28 cellular contexts compared by ENCODE assay signal in the genomic region with DNA sequence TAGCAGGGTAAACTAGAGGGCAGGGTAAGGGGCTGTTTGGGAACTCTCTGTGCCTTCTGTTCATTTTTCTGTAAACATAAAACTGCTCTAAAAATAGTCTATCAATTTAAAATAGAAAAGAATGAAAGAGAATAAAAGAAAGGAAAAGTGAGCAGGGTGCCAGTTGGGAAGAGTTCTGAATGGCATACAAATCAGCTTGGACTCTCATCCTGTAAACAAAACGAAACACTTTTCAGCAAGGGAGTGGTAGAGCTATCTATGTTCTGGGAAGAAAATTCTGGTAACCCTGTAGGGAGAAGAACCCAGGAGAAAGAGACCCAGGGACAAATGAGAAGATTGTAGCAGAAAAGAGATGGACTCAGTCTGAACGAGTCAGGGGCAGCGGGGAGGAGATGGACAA. TPM values are rescaled to one million over a fixed set of nuclear protein-coding genes. Genes with fewer than 3 reads are reported as not detected.
DNase-seq lines count a peak whose midpoint lies in the region; TF ChIP-seq lines count a peak whose summit lies in the region.
"Had no signal": no experiment of that assay in that cellular context is flagged by ENCODE, and none has a peak within 500 bp of the region (broad histone marks: within the 10 kb centered on the region; RNA-seq: fewer than 3 reads in every experiment).

No MANE protein-coding gene starts in this region.

- TF ChIP-seq EP300 in esophagus muscularis mucosa (IDR thresholded peaks at IDR 0.05): no peak

- H3K27ac ChIP-seq in layer of hippocampus (ENCODE audit: low read depth, low read length) (peak overlapping the region; percentile 44), esophagus muscularis mucosa (replicated peaks in 1 of 4) (peak overlapping the region in 2 of 4 donors; percentile 5 to 50)
- H3K27ac ChIP-seq: C4-2B, PC-9, SJCRH30 had no signal

- DNase-seq in cerebellar cortex (ENCODE audit: low spot score) (peak; percentile 34), pons (ENCODE audit: low spot score) (peak; percentile 75), esophagus muscularis mucosa (ENCODE audit: extremely low spot score) (no peak), kidney tubule cell (ENCODE audit: low spot score) (no peak)
- no peak for DNase-seq in stimulated activated CD4-positive, alpha-beta T cell treated with anti-CD3 and anti-CD28 coated beads, Interleukin-4, amount 100 ng/mL, for 24 hours
- no peak for DNase-seq in activated naive CD8-positive, alpha-beta T cell treated with anti-CD3 and anti-CD28 coated beads for 36 hours
- DNase-seq: CD8-positive, alpha-beta memory T cell; DMS 273 treated with DMSO at 0.1 percent for 48 hours; DMS79; EL; GDM1; H9; HFFc6; KG1; NCI-H1048; NCI-H1417; NCI-H1694; NCI-H2029 treated with DMSO at 0.1 percent for 48 hours; NCI-H446 treated with DMSO at 0.1 percent for 48 hours; NCI-H526; NCI-H82; NK-92 treated with Interleukin-12 subunit alpha and Interleukin-12 subunit beta, amount 100 ng/mL, for 24 hours; PC-9; SJCRH30 had no signal

- 64% methylated on average over 3 of the region's 3 CpGs for WGBS in esophagus muscularis mucosa

- no peak overlapping the region for H3K27ac Mint-ChIP-seq in activated naive CD8-positive, alpha-beta T cell treated with anti-CD3 and anti-CD28 coated beads for 36 hours
- H3K27ac Mint-ChIP-seq: B cell; CD8-positive, alpha-beta memory T cell; GM23338; HFFc6 had no signal

- H3K4me1 ChIP-seq in esophagus muscularis mucosa: peaks cover 0 to 35% (median 31%) of the 10 kb centered on the region in 4 donors
- H3K4me1 ChIP-seq: SJCRH30 had no signal

- intact Hi-C loops in esophagus muscularis mucosa (cut with DNase I): no loop called here

- no peak overlapping the region for H3K4me3 Mint-ChIP-seq in activated naive CD8-positive, alpha-beta T cell treated with anti-CD3 and anti-CD28 coated beads for 36 hours
- H3K4me3 Mint-ChIP-seq: B cell; CD8-positive, alpha-beta memory T cell; GM23338; H9; HFFc6 had no signal

- no peaks in the 10 kb centered on the region for H3K27me3 ChIP-seq in layer of hippocampus (ENCODE audit: control insufficient read depth, insufficient read depth, low read length)
- H3K27me3 ChIP-seq in esophagus muscularis mucosa: no peaks in the 10 kb centered on the region
- H3K27me3 ChIP-seq: SJCRH30 had no signal

- no peak for TF ChIP-seq CTCF in esophagus muscularis mucosa (IDR thresholded peaks at IDR 0.05)

- H3K9me3 ChIP-seq in esophagus muscularis mucosa: no peaks in the 10 kb centered on the region
- H3K9me3 ChIP-seq: SJCRH30 had no signal

- peaks cover 9% of the 10 kb centered on the region for H3K4me1 Mint-ChIP-seq in activated naive CD8-positive, alpha-beta T cell treated with anti-CD3 and anti-CD28 coated beads for 36 hours

- H3K9me3 Mint-ChIP-seq in activated naive CD8-positive, alpha-beta T cell treated with anti-CD3 and anti-CD28 coated beads for 36 hours: no peaks in the 10 kb centered on the region
- H3K9me3 Mint-ChIP-seq: CD8-positive, alpha-beta memory T cell; HFFc6 had no signal

- peaks cover 2% of the 10 kb centered on the region for H3K36me3 Mint-ChIP-seq in activated naive CD8-positive, alpha-beta T cell treated with anti-CD3 and anti-CD28 coated beads for 36 hours
- H3K36me3 Mint-ChIP-seq: CD8-positive, alpha-beta memory T cell had no signal

- H3K4me3 ChIP-seq in esophagus muscularis mucosa: no peak overlapping the region
- H3K4me3 ChIP-seq: GM23338, PC-9, SJCRH30 had no signal

- peaks cover 0 to 7% (median 0%) of the 10 kb centered on the region in 4 donors for H3K36me3 ChIP-seq in esophagus muscularis mucosa

- TF ChIP-seq POLR2A in esophagus muscularis mucosa (IDR thresholded peaks at IDR 0.05; ENCODE audit: low read depth): no peak

- H3K27me3 Mint-ChIP-seq in activated naive CD8-positive, alpha-beta T cell treated with anti-CD3 and anti-CD28 coated beads for 36 hours: no peaks in the 10 kb centered on the region
- H3K27me3 Mint-ChIP-seq: B cell had no signal

RNA-seq across cellular contexts. Expression of gene SCRN1, which starts 24.6 kb away (rescaled TPM):
- 100 to 1,000 TPM in 1 of 4 donors, 10 to 100 TPM in 3; 63.6 to 105 (median 83.8) TPM for total RNA-seq in esophagus muscularis mucosa
- 1 to 10 TPM; 8.2 to 9.2 TPM for total RNA-seq in activated naive CD8-positive, alpha-beta T cell treated with anti-CD3 and anti-CD28 coated beads for 36 hours

Comparison
In these comparisons a context has a peak if more than half of its experiments do, and no peak if none do; other contexts are left out.
1. DNase-seq: peak in cerebellar cortex (single experiment) and pons (single experiment); none in esophagus muscularis mucosa (single experiment), stimulated activated CD4-positive, alpha-beta T cell treated with anti-CD3 and anti-CD28 coated beads, Interleukin-4, amount 100 ng/mL, for 24 hours (single experiment), activated naive CD8-positive, alpha-beta T cell treated with anti-CD3 and anti-CD28 coated beads for 36 hours (single experiment) and kidney tubule cell (single experiment).
2. RNA of gene SCRN1, which starts 24.6 kb away (total RNA-seq): 63.6 to 105 TPM in esophagus muscularis mucosa; 8.2 to 9.2 TPM in activated naive CD8-positive, alpha-beta T cell treated with anti-CD3 and anti-CD28 coated beads for 36 hours; every median in the first group is over 4 times any median in the second.